Comparison of ENCODE assay signal across 1 cellular context in the genomic region with DNA sequence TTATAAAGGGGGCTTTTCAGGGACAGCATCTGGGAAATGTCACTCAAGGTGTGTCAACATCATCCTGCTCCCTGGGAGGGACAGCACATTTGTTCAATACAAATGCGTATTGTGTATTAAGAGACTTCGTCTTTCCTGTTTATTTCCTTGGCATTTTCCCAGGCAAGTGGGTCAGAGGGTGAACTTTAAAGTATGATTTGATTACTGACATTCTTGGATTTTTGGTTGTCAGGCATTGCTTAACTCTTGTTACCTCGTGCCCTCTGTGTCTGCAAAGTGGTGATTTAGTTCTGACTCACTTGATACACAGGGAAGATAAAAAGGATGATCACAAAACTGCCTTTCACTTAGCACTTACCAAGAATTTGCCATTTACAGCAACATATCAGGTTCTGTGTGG.
TF ChIP-seq lines count a peak whose summit lies in the region.

No MANE protein-coding gene starts in this region.

TF ChIP-seq in SK-N-SH, 30 proteins besides CTCF, POLR2A, EP300 and RAD21 (continued from another document):
- TF ChIP-seq, protein P1, sequence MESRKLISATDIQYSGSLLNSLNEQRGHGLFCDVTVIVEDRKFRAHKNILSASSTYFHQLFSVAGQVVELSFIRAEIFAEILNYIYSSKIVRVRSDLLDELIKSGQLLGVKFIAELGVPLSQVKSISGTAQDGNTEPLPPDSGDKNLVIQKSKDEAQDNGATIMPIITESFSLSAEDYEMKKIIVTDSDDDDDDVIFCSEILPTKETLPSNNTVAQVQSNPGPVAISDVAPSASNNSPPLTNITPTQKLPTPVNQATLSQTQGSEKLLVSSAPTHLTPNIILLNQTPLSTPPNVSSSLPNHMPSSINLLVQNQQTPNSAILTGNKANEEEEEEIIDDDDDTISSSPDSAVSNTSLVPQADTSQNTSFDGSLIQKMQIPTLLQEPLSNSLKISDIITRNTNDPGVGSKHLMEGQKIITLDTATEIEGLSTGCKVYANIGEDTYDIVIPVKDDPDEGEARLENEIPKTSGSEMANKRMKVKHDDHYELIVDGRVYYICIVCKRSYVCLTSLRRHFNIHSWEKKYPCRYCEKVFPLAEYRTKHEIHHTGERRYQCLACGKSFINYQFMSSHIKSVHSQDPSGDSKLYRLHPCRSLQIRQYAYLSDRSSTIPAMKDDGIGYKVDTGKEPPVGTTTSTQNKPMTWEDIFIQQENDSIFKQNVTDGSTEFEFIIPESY (IDR thresholded peaks at IDR 0.05; ENCODE audit: borderline replicate concordance, low read depth), result peak; percentile 38; the same call in 1 of the 2 replicates
- TF ChIP-seq JUND (IDR thresholded peaks at IDR 0.05) (peak; percentile 86), SMC3 (IDR thresholded peaks at IDR 0.05; ENCODE audit: low read depth, low read length) (no peak), EZH2phosphoT487 (IDR thresholded peaks at IDR 0.05; ENCODE audit: borderline replicate concordance, low read depth) (no peak), NFIC (IDR thresholded peaks at IDR 0.05; ENCODE audit: borderline replicate concordance) (peak; percentile 65), RFX5 (IDR thresholded peaks at IDR 0.05; ENCODE audit: low read length) (no peak), CHD2 (IDR thresholded peaks at IDR 0.05; ENCODE audit: low read length, partially characterized antibody) (no peak), MXI1 (IDR thresholded peaks at IDR 0.05; ENCODE audit: low read depth, low read length) (no peak), FOXM1 (IDR thresholded peaks at IDR 0.05; ENCODE audit: low read depth) (peak; percentile 68; the same call in 1 of the 2 replicates), USF2 (IDR thresholded peaks at IDR 0.05; ENCODE audit: borderline replicate concordance, low read depth, low read length) (no peak), TCF12 (IDR thresholded peaks at IDR 0.05) (peak; percentile 91), MAX (IDR thresholded peaks at IDR 0.05; ENCODE audit: low read depth) (peak; percentile 69), YY1 (IDR thresholded peaks at IDR 0.05; ENCODE audit: low read depth) (no peak), FOSL2 (IDR thresholded peaks at IDR 0.05; ENCODE audit: borderline replicate concordance, low read depth) (peak; percentile 86), GATA2 (CRISPR knock-in tag; IDR thresholded peaks at IDR 0.05) (no peak), FOXJ3 (CRISPR knock-in tag; IDR thresholded peaks at IDR 0.05) (no peak), NRF1 (IDR thresholded peaks at IDR 0.05; ENCODE audit: low read depth, low read length) (no peak), ELF1 (IDR thresholded peaks at IDR 0.05) (no peak), RXRA (IDR thresholded peaks at IDR 0.05; ENCODE audit: borderline replicate concordance, low read depth) (peak; percentile 95), MEF2A (IDR thresholded peaks at IDR 0.05; ENCODE audit: borderline replicate concordance, low read depth) (peak; percentile 59; the same call in 1 of the 2 replicates), POLR2AphosphoS5 (IDR thresholded peaks at IDR 0.05; ENCODE audit: low read depth, low read length) (peak; percentile 73; the same call in 1 of the 2 replicates), RCOR1 (IDR thresholded peaks at IDR 0.05; ENCODE audit: low read length) (no peak), SIN3A (IDR thresholded peaks at IDR 0.05; ENCODE audit: borderline replicate concordance, low read depth, low read length) (peak; percentile 57; the same call in 1 of the 2 replicates), IRF3 (IDR thresholded peaks at IDR 0.05; ENCODE audit: low read depth, low read length) (no peak)
- TF ChIP-seq, protein P2, sequence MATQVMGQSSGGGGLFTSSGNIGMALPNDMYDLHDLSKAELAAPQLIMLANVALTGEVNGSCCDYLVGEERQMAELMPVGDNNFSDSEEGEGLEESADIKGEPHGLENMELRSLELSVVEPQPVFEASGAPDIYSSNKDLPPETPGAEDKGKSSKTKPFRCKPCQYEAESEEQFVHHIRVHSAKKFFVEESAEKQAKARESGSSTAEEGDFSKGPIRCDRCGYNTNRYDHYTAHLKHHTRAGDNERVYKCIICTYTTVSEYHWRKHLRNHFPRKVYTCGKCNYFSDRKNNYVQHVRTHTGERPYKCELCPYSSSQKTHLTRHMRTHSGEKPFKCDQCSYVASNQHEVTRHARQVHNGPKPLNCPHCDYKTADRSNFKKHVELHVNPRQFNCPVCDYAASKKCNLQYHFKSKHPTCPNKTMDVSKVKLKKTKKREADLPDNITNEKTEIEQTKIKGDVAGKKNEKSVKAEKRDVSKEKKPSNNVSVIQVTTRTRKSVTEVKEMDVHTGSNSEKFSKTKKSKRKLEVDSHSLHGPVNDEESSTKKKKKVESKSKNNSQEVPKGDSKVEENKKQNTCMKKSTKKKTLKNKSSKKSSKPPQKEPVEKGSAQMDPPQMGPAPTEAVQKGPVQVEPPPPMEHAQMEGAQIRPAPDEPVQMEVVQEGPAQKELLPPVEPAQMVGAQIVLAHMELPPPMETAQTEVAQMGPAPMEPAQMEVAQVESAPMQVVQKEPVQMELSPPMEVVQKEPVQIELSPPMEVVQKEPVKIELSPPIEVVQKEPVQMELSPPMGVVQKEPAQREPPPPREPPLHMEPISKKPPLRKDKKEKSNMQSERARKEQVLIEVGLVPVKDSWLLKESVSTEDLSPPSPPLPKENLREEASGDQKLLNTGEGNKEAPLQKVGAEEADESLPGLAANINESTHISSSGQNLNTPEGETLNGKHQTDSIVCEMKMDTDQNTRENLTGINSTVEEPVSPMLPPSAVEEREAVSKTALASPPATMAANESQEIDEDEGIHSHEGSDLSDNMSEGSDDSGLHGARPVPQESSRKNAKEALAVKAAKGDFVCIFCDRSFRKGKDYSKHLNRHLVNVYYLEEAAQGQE (IDR thresholded peaks at IDR 0.05; ENCODE audit: low read depth, low read length), result 0 out of 2 replicates have a peak, but pooled peaks have one; percentile 9
